ENCODE assay signal across 17 cellular contexts in the genomic region with DNA sequence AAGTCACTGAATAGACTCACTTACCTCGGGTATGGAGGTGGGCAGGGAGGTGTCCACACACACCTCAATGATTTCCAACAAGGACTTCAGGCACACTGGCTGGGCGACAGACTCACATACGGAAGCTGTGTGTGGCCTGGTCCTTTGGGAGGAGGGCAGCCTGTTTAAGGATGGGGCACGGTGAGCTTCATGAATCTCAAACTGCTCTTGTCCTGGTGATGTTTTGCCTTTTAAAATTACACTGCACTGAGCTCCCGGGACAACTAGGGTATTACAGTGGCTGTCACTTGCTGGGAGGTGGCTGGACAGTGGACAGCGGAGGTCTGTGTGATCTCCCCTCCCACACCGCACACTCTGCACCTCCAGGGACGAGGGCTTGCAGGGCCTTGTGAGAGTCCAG.
A peak's percentile ranks its signal among the peaks of the same experiment; 100 is the strongest.
DNase-seq lines count a peak whose midpoint lies in the region; ATAC-seq, FAIRE-seq and TF ChIP-seq lines count a peak whose summit lies in the region.
"Had no signal": no experiment of that assay in that cellular context is flagged by ENCODE, and none has a peak within 500 bp of the region (broad histone marks: within the 10 kb centered on the region; RNA-seq: fewer than 3 reads in every experiment).

No MANE protein-coding gene starts in this region.

- no peaks in the 10 kb centered on the region for H3K79me2 ChIP-seq in Karpas-422 (ENCODE audit: low read length)

- no peak overlapping the region for H3K27ac ChIP-seq in Karpas-422 (ENCODE audit: low read length)
- peak overlapping the region in 7 of 8 donors; percentile 4 to 81 (median 61) for H3K27ac ChIP-seq in spleen
- H3K27ac ChIP-seq: prostate gland, WERI-Rb-1 had no signal

- TF ChIP-seq POLR2A in spleen (IDR thresholded peaks at IDR 0.05) = no peak

- H3K9me3 Mint-ChIP-seq in activated T-cell treated with anti-CD3 and anti-CD28 coated beads, Interleukin-2, amount 50 U/mL, for 24 hours = peaks cover 23% of the 10 kb centered on the region
- peaks cover 8 to 16% of the 10 kb centered on the region in 2 donors for H3K9me3 Mint-ChIP-seq in effector memory CD8-positive, alpha-beta T cell

- no peaks in the 10 kb centered on the region for H3K9me2 ChIP-seq in Karpas-422 (replicated peaks; ENCODE audit: insufficient read depth, low read length)

- H3K27me3 ChIP-seq in Karpas-422 (ENCODE audit: low read length) (no peaks in the 10 kb centered on the region), spleen (replicated peaks in 1 of 7) (no peaks in the 10 kb centered on the region)

- peak overlapping the region; percentile 94 for H3K27ac Mint-ChIP-seq in activated T-cell treated with anti-CD3 and anti-CD28 coated beads, Interleukin-2, amount 50 U/mL, for 24 hours
- peak overlapping the region; percentile 97 to 99 for H3K27ac Mint-ChIP-seq in effector memory CD8-positive, alpha-beta T cell

- no peaks in the 10 kb centered on the region for H3K27me3 Mint-ChIP-seq in activated T-cell treated with anti-CD3 and anti-CD28 coated beads, Interleukin-2, amount 50 U/mL, for 24 hours
- H3K27me3 Mint-ChIP-seq in effector memory CD8-positive, alpha-beta T cell = no peaks in the 10 kb centered on the region
- H3K27me3 Mint-ChIP-seq: stimulated activated memory B cell treated with anti-CD40 and anti-IgM and Interleukin-4, amounts not matched to agents 10 μg/mL and 1 μg/mL and 100 μg/mL, for 72 hours had no signal

- TF ChIP-seq CTCF in spleen (IDR thresholded peaks at IDR 0.05 in 8 of 11, conservative IDR thresholded peaks at IDR 0.05 in 3 of 11) = no peak

- H3K4me1 ChIP-seq in Karpas-422 (ENCODE audit: low read length) (no peaks in the 10 kb centered on the region), spleen (peaks cover 0 to 20% (median 8%) of the 10 kb centered on the region in 6 donors)
- H3K4me1 ChIP-seq: Caco-2, prostate gland had no signal

- no peaks in the 10 kb centered on the region for H4K20me1 ChIP-seq in Karpas-422 (ENCODE audit: insufficient read depth, low read depth, low read length)

- no peak overlapping the region for H3K9ac ChIP-seq in Karpas-422 (ENCODE audit: low read length)

- no peak for FAIRE-seq in HTR-8/SVneo (lab: Jason Lieb, UNC)
- FAIRE-seq: urothelium cell line had no signal

- no peak for ATAC-seq in effector memory CD8-positive, alpha-beta T cell (replicated peaks)
- ATAC-seq: left colon; stimulated activated memory B cell treated with anti-CD40 and anti-IgM and Interleukin-4, amounts not matched to agents 10 μg/mL and 1 μg/mL and 100 μg/mL, for 72 hours had no signal

- intact Hi-C loops in spleen (cut with DNase I; ENCODE audit: low total_unique reads) = no loop called here

- H3K9me3 ChIP-seq in Karpas-422 (ENCODE audit: low read length) = no peaks in the 10 kb centered on the region
- peaks cover 0 to 30% (median 13%) of the 10 kb centered on the region in 8 donors for H3K9me3 ChIP-seq in spleen
- H3K9me3 ChIP-seq: prostate gland had no signal

- WGBS in spleen, 5 donors = 85 to 95% (median 92%) methylated on average over 8 of the region's 8 CpGs

- peaks cover 13% of the 10 kb centered on the region for H3K36me3 Mint-ChIP-seq in activated T-cell treated with anti-CD3 and anti-CD28 coated beads, Interleukin-2, amount 50 U/mL, for 24 hours (ENCODE audit: low read depth)
- H3K36me3 Mint-ChIP-seq in effector memory CD8-positive, alpha-beta T cell (ENCODE audit: insufficient read depth) = no peaks in the 10 kb centered on the region

- no peak overlapping the region for H3K4me3 ChIP-seq in Karpas-422 (ENCODE audit: low read length)
- no peak overlapping the region for H3K4me3 ChIP-seq in spleen
- H3K4me3 ChIP-seq: prostate gland had no signal

- H2AFZ ChIP-seq in Karpas-422 (ENCODE audit: low read length) = peak overlapping the region; percentile 77; the same call in 1 of the 2 replicates

- H3K4me2 ChIP-seq in Karpas-422 (ENCODE audit: low read depth, low read length, poor library complexity, severe bottlenecking) = no peak overlapping the region

- no peak overlapping the region for H3K4me3 Mint-ChIP-seq in activated T-cell treated with anti-CD3 and anti-CD28 coated beads, Interleukin-2, amount 50 U/mL, for 24 hours
- H3K4me3 Mint-ChIP-seq in effector memory CD8-positive, alpha-beta T cell = peak overlapping the region in 1 of 2 donors; percentile 69
- H3K4me3 Mint-ChIP-seq: stimulated activated memory B cell treated with anti-CD40 and anti-IgM and Interleukin-4, amounts not matched to agents 10 μg/mL and 1 μg/mL and 100 μg/mL, for 72 hours had no signal

- H3K36me3 ChIP-seq in Karpas-422 (ENCODE audit: insufficient read depth, low read length) = no peaks in the 10 kb centered on the region
- no peaks in the 10 kb centered on the region for H3K36me3 ChIP-seq in spleen
- H3K36me3 ChIP-seq: prostate gland, WERI-Rb-1 had no signal

- no peak for DNase-seq in activated T-cell treated with anti-CD3 and anti-CD28 coated beads, Interleukin-2, amount 50 U/mL, for 24 hours
- no peak for DNase-seq in activated T-cell treated with anti-CD3 and anti-CD28 coated beads, Interleukin-2, amount 50 U/mL, for 48 hours
- DNase-seq in Karpas-422 (no peak), spleen (no peak), NCI-H2081 (lab: John Stamatoyannopoulos, UW) (no peak), LoVo (ENCODE audit: low spot score) (no peak), HTR-8/SVneo (ENCODE audit: insufficient read length, low spot score) (no peak)
- DNase-seq in effector memory CD8-positive, alpha-beta T cell = no peak
- DNase-seq: Caco-2, caudate nucleus, left colon, NCI-H1105, RPMI8226, WERI-Rb-1 had no signal

- H3K4me1 Mint-ChIP-seq in activated T-cell treated with anti-CD3 and anti-CD28 coated beads, Interleukin-2, amount 50 U/mL, for 24 hours (ENCODE audit: low read depth) = peaks cover 40% of the 10 kb centered on the region
- H3K4me1 Mint-ChIP-seq in effector memory CD8-positive, alpha-beta T cell (ENCODE audit: low read depth in 2 of 2) = peaks cover 20 to 22% of the 10 kb centered on the region in 2 donors
